ENCODE assay signal across 18 cellular contexts in the genomic region with DNA sequence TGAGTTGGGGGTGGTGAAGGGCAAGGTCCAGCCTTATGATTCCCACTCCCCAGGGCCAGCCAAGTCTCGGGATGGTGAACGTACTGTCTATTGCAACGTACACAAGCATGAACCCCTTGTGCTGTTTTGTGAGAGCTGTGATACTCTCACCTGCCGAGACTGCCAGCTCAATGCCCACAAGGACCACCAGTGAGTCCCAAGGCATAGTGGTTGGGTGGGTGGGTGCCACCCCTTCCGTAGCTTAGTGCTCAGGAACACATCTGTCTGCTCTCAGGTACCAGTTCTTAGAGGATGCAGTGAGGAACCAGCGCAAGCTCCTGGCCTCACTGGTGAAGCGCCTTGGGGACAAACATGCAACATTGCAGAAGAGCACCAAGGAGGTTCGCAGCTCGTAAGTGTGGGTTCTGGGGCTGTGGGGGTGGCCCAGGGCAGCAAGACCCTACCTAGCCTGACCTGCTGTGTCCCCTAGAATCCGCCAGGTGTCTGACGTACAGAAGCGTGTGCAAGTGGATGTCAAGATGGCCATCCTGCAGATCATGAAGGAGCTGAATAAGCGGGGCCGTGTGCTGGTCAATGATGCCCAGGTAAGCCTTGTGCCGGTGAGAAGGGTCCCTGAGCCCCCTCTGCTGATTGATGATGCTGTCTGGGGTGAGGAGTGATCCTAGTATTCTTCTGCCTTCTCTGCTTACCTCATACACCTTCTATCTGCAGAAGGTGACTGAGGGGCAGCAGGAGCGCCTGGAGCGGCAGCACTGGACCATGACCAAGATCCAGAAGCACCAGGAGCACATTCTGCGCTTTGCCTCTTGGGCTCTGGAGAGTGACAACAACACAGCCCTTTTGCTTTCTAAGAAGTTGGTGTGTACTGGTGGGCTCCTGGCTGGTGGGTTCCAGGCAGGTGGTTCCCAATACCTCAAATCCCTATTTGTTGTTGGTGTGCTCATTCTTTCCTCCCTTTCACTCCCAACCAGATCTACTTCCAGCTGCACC. TPM values are rescaled to one million over a fixed set of nuclear protein-coding genes. Genes with fewer than 3 reads are reported as not detected.
DNase-seq lines count a peak whose midpoint lies in the region; ATAC-seq, FAIRE-seq and TF ChIP-seq lines count a peak whose summit lies in the region.
"Had no signal": no experiment of that assay in that cellular context is flagged by ENCODE, and none has a peak within 500 bp of the region (broad histone marks: within the 10 kb centered on the region; RNA-seq: fewer than 3 reads in every experiment).

No MANE protein-coding gene starts in this region.

- in situ Hi-C loops in HepG2 (cut with HindIII; ENCODE audit: extremely low pct_ligation_motif_present, low pct_unique_long_range_greater_than_20kb) = no loop called here

- peaks cover 49% of the 10 kb centered on the region for H4K20me1 ChIP-seq in HepG2 (ENCODE audit: insufficient read depth, low read length)

- CTCF ChIA-PET in HepG2 (lab: Yijun Ruan, JAX; ENCODE audit: low intra/inter-chr PET ratio, low total read pairs) = no interaction called here

- H3K79me2 ChIP-seq in HepG2 (ENCODE audit: insufficient read depth, low read length) = peaks cover 38% of the 10 kb centered on the region

- peak overlapping the region; percentile 34; the same call in 1 of the 2 replicates for H3K4me2 ChIP-seq in HepG2 (ENCODE audit: low read depth, low read length)

- H3K27ac Mint-ChIP-seq in stimulated activated naive B cell treated with anti-CD40 and anti-IgM and Interleukin-4, amounts not matched to agents 10 μg/mL and 1 μg/mL and 100 μg/mL, for 72 hours = peak overlapping the region; percentile 51

- peaks cover 3% of the 10 kb centered on the region in 2 donors for H3K27me3 Mint-ChIP-seq in stimulated activated naive B cell treated with anti-CD40 and anti-IgM and Interleukin-4, amounts not matched to agents 10 μg/mL and 1 μg/mL and 100 μg/mL, for 72 hours

- POLR2A ChIA-PET in HepG2 (lab: Yijun Ruan, JAX) = interaction anchor here (0.9 kb wide), 1 partner anchor 28 kb away, joined by 3 read pairs; a partner anchor contains a TSS

- no peak for TF ChIP-seq RAD21 in HepG2 (CRISPR knock-in tag; IDR thresholded peaks at IDR 0.05)

- no peaks in the 10 kb centered on the region; a peak in 2 of 5 replicates for H3K27me3 ChIP-seq in HepG2 (ENCODE audit: control insufficient read depth in 1 of 2, insufficient read depth in 2 of 2, low read length in 2 of 2)
- H3K27me3 ChIP-seq in right lobe of liver = no peaks in the 10 kb centered on the region
- no peaks in the 10 kb centered on the region for H3K27me3 ChIP-seq in RWPE2 (ENCODE audit: insufficient read depth, poor library complexity, severe bottlenecking)

- no peak overlapping the region for H2AFZ ChIP-seq in HepG2 (ENCODE audit: low read length)

- 96% methylated on average over 8 of the region's 18 CpGs for WGBS in HepG2 (ENCODE audit: low lambda C conversion rate)
- WGBS in right lobe of liver (ENCODE audit: insufficient coverage, low coverage, low lambda C conversion rate, missing lambda C conversion rate) = 90% methylated on average over 5 of the region's 18 CpGs

- H3K9ac ChIP-seq in HepG2 (ENCODE audit: insufficient read depth, low read depth, low read length) = no peak overlapping the region

- H3K9me3 ChIP-seq in HepG2 (ENCODE audit: low read length) (no peaks in the 10 kb centered on the region), right lobe of liver (no peaks in the 10 kb centered on the region), RWPE2 (ENCODE audit: severe bottlenecking) (no peaks in the 10 kb centered on the region)

- peak in 1 of 2 experiments; percentile 29; a peak in 2 of 4 replicates for TF ChIP-seq POLR2A in HepG2 (IDR thresholded peaks at IDR 0.05; ENCODE audit: insufficient read depth in 1 of 2, low read depth in 2 of 2, low read length in 2 of 2)
- TF ChIP-seq POLR2A in right lobe of liver (IDR thresholded peaks at IDR 0.05) = no peak

- FAIRE-seq in HepG2 (lab: Jason Lieb, UNC) = no peak
- FAIRE-seq: GM18507, HTR-8/SVneo had no signal

- peaks cover 55 to 64% of the 10 kb centered on the region in 2 donors for H3K36me3 Mint-ChIP-seq in stimulated activated naive B cell treated with anti-CD40 and anti-IgM and Interleukin-4, amounts not matched to agents 10 μg/mL and 1 μg/mL and 100 μg/mL, for 72 hours

- no peak overlapping the region for H3K4me3 ChIP-seq in HepG2 (replicated peaks in 1 of 3; ENCODE audit: insufficient read depth in 1 of 3, low read depth in 2 of 3, low read length in 3 of 3)
- no peak overlapping the region for H3K4me3 ChIP-seq in right lobe of liver
- H3K4me3 ChIP-seq in RWPE2 (ENCODE audit: severe bottlenecking) = no peak overlapping the region
- peak overlapping the region; percentile 31 for H3K4me3 ChIP-seq in fibroblast of the aortic adventitia (ENCODE audit: low read depth, low read length)

- BruUV-seq in HepG2 (replicated peaks; lab: Mats Ljungman, UMichigan) = no TSS peak

- H3K27ac ChIP-seq in HepG2 (ENCODE audit: extremely low read length, insufficient read depth, low read length) (no peak overlapping the region), right lobe of liver (no peak overlapping the region), RWPE2 (ENCODE audit: poor library complexity, severe bottlenecking) (peak overlapping the region; percentile 80)

- TF ChIP-seq CTCF in HepG2 (CRISPR knock-in tag; IDR thresholded peaks at IDR 0.05) (no peak), right lobe of liver (IDR thresholded peaks at IDR 0.05) (no peak), RWPE2 (IDR thresholded peaks at IDR 0.05; ENCODE audit: poor library complexity, severe bottlenecking) (no peak), fibroblast of the aortic adventitia (IDR thresholded peaks at IDR 0.05; ENCODE audit: insufficient read depth, low read length) (no peak)

- DNase-seq in HepG2 (ENCODE audit: low spot score) = no peak
- DNase-seq in right lobe of liver = no peak
- DNase-seq in RWPE2 (ENCODE audit: low spot score) = no peak
- DNase-seq in fibroblast of the aortic adventitia (ENCODE audit: low read depth) = no peak
- no peak for DNase-seq in stimulated activated naive B cell treated with anti-CD40 and anti-IgM and Interleukin-4, amounts not matched to agents 10 μg/mL and 1 μg/mL and 100 μg/mL, for 72 hours
- no peak for DNase-seq in AG20443 (ENCODE audit: low spot score)
- DNase-seq in MV-4-11 (lab: John Stamatoyannopoulos, UW) = no peak
- DNase-seq: activated CD4-positive, alpha-beta T cell treated with anti-CD3 and anti-CD28 coated beads, Interleukin-2, amount 50 U/mL, for 48 hours; C1 segment of cervical spinal cord; cortex of kidney; H7; NCI-H1417; NCI-H510A treated with DMSO at 0.1 percent for 48 hours; retina; RPMI8226 had no signal

- H3K36me3 ChIP-seq in HepG2 (replicated peaks in 1 of 2; ENCODE audit: control insufficient read depth in 1 of 2, insufficient read depth in 2 of 2, low read length in 2 of 2) (peaks cover 35 to 66% of the 10 kb centered on the region in 2 experiments), right lobe of liver (peaks cover 17 to 56% (median 39%) of the 10 kb centered on the region in 4 donors), RWPE2 (ENCODE audit: low read depth) (peaks cover 75% of the 10 kb centered on the region)

- intact Hi-C loops in HepG2 (cut with micrococcal nuclease; ENCODE audit: unreplicated experiment) (no loop called here), right lobe of liver (cut with DNase I) (no loop called here)

- peaks cover 24% of the 10 kb centered on the region for H3K4me1 ChIP-seq in HepG2 (ENCODE audit: insufficient read depth, low read length)
- H3K4me1 ChIP-seq in right lobe of liver = peaks cover 0 to 15% (median 7%) of the 10 kb centered on the region in 4 donors
- H3K4me1 ChIP-seq in RWPE2 (ENCODE audit: insufficient read depth, poor library complexity, severe bottlenecking) = peaks cover 5% of the 10 kb centered on the region

- no peak overlapping the region for H3K4me3 Mint-ChIP-seq in stimulated activated naive B cell treated with anti-CD40 and anti-IgM and Interleukin-4, amounts not matched to agents 10 μg/mL and 1 μg/mL and 100 μg/mL, for 72 hours

- no peaks in the 10 kb centered on the region for H3K9me3 Mint-ChIP-seq in stimulated activated naive B cell treated with anti-CD40 and anti-IgM and Interleukin-4, amounts not matched to agents 10 μg/mL and 1 μg/mL and 100 μg/mL, for 72 hours

- H3K4me1 Mint-ChIP-seq in stimulated activated naive B cell treated with anti-CD40 and anti-IgM and Interleukin-4, amounts not matched to agents 10 μg/mL and 1 μg/mL and 100 μg/mL, for 72 hours = peaks cover 41 to 62% of the 10 kb centered on the region in 2 donors

- TF ChIP-seq EP300 in HepG2 (IDR thresholded peaks at IDR 0.05; ENCODE audit: low read depth in 2 of 2, low read length in 2 of 2) = no peak
- TF ChIP-seq EP300 in HepG2 (CRISPR knock-in tag; IDR thresholded peaks at IDR 0.05; ENCODE audit: borderline replicate concordance) = no peak

- ATAC-seq in HepG2 (no peak), right lobe of liver (no peak), RWPE2 (ENCODE audit: low read depth) (no peak), GM18502 (IDR thresholded peaks at IDR 0.05; ENCODE audit: poor library complexity, unreplicated experiment) (no peak)
- no peak for ATAC-seq in stimulated activated naive B cell treated with anti-CD40 and anti-IgM and Interleukin-4, amounts not matched to agents 10 μg/mL and 1 μg/mL and 100 μg/mL, for 72 hours (replicated peaks)

RNA-seq across cellular contexts. Expression of a gene that starts 3.8 kb away (rescaled TPM):
- total RNA-seq in HepG2 (2016; rRNA removed; fragmentation: Illumina TruSeq; extraction: Trizol) = 302 and 361 TPM in 2 replicates
- total RNA-seq in HepG2 (2016; cell fraction: cytosol; rRNA removed; fragmentation: Illumina TruSeq; extraction: Trizol; ENCODE audit: low read depth) = 29.3 and 34.8 TPM in 2 replicates
- 282 and 373 TPM in 2 replicates for total RNA-seq in HepG2 (2016; cell fraction: insoluble cytoplasmic fraction; rRNA removed; fragmentation: Illumina TruSeq; extraction: Trizol)
- 118 and 119 TPM in 2 replicates for total RNA-seq in HepG2 (2016; cell fraction: membrane; rRNA removed; fragmentation: Illumina TruSeq; extraction: Trizol)
- total RNA-seq in HepG2 (2016; cell fraction: nucleus; rRNA removed; fragmentation: Illumina TruSeq; extraction: Trizol) = 266 and 307 TPM in 2 replicates
- 439 and 461 TPM in 2 replicates for polyA plus RNA-seq in HepG2 (2011; rRNA removed)
- 192 and 284 TPM in 2 replicates for polyA plus RNA-seq in HepG2 (2011; cell fraction: cytosol; rRNA removed)
- polyA plus RNA-seq in HepG2 (2011; cell fraction: nucleus; rRNA removed) = 913 and 1,149 TPM in 2 replicates
- 400 and 525 TPM in 2 replicates for polyA plus RNA-seq in HepG2 (2012)
- 31.8 and 43.0 TPM in 2 replicates for polyA plus RNA-seq in HepG2 (2016; cell fraction: cytosol; fragmentation: Illumina TruSeq; extraction: Trizol; ENCODE audit: low read depth)
- polyA plus RNA-seq in HepG2 (2016; cell fraction: insoluble cytoplasmic fraction; fragmentation: Illumina TruSeq; extraction: Trizol; ENCODE audit: low read depth) = 296 and 460 TPM in 2 replicates
- 94.7 and 105 TPM in 2 replicates for polyA plus RNA-seq in HepG2 (2016; cell fraction: membrane; fragmentation: Illumina TruSeq; extraction: Trizol; ENCODE audit: low read depth)
- polyA plus RNA-seq in HepG2 (2016; cell fraction: nucleus; fragmentation: Illumina TruSeq; extraction: Trizol; ENCODE audit: insufficient read depth, low read depth) = 574 and 592 TPM in 2 replicates
- polyA minus RNA-seq in HepG2 (2011; rRNA and poly(A)+ RNA removed; ENCODE audit: low replicate concordance) = 1,983 and 2,170 TPM in 2 replicates
- 465 and 488 TPM in 2 replicates for polyA minus RNA-seq in HepG2 (2011; cell fraction: cytosol; rRNA and poly(A)+ RNA removed)
- 351 and 419 TPM in 2 replicates for polyA minus RNA-seq in HepG2 (2011; cell fraction: nucleus; rRNA and poly(A)+ RNA removed)
- total RNA-seq in right lobe of liver = 100 to 1,000 TPM in 3 of 6 experiments, 10 to 100 TPM in 3; 75.4 to 106 (median 94.7) TPM
- 233 and 474 TPM in 2 replicates for total RNA-seq in fibroblast of the aortic adventitia (ENCODE audit: low replicate concordance)

RNA-seq across cellular contexts. Expression of a gene that starts 7.3 kb away (rescaled TPM):
- total RNA-seq in HepG2 (2016; rRNA removed; fragmentation: Illumina TruSeq; extraction: Trizol) (55.0 and 70.9 TPM in 2 replicates), right lobe of liver (10 to 100 TPM; 62.1 to 90.9 (median 70.7) TPM), fibroblast of the aortic adventitia (ENCODE audit: low replicate concordance) (109 and 239 TPM in 2 replicates)
- 45.6 and 61.8 TPM in 2 replicates for total RNA-seq in HepG2 (2016; cell fraction: cytosol; rRNA removed; fragmentation: Illumina TruSeq; extraction: Trizol; ENCODE audit: low read depth)
- total RNA-seq in HepG2 (2016; cell fraction: insoluble cytoplasmic fraction; rRNA removed; fragmentation: Illumina TruSeq; extraction: Trizol) = 56.2 and 72.4 TPM in 2 replicates
- total RNA-seq in HepG2 (2016; cell fraction: membrane; rRNA removed; fragmentation: Illumina TruSeq; extraction: Trizol) = 35.3 and 50.0 TPM in 2 replicates
- total RNA-seq in HepG2 (2016; cell fraction: nucleus; rRNA removed; fragmentation: Illumina TruSeq; extraction: Trizol) = 22.1 and 25.7 TPM in 2 replicates
- polyA plus RNA-seq in HepG2 (2011; rRNA removed) = 49.7 and 51.4 TPM in 2 replicates
- 61.9 and 66.7 TPM in 2 replicates for polyA plus RNA-seq in HepG2 (2011; cell fraction: cytosol; rRNA removed)
- polyA plus RNA-seq in HepG2 (2011; cell fraction: nucleus; rRNA removed) = 108 and 113 TPM in 2 replicates
- 41.7 and 46.0 TPM in 2 replicates for polyA plus RNA-seq in HepG2 (2012)
- 56.7 and 73.4 TPM in 2 replicates for polyA plus RNA-seq in HepG2 (2016; cell fraction: cytosol; fragmentation: Illumina TruSeq; extraction: Trizol; ENCODE audit: low read depth)
- polyA plus RNA-seq in HepG2 (2016; cell fraction: insoluble cytoplasmic fraction; fragmentation: Illumina TruSeq; extraction: Trizol; ENCODE audit: low read depth) = 88.0 and 94.2 TPM in 2 replicates
- polyA plus RNA-seq in HepG2 (2016; cell fraction: membrane; fragmentation: Illumina TruSeq; extraction: Trizol; ENCODE audit: low read depth) = 38.7 and 48.0 TPM in 2 replicates
- polyA plus RNA-seq in HepG2 (2016; cell fraction: nucleus; fragmentation: Illumina TruSeq; extraction: Trizol; ENCODE audit: insufficient read depth, low read depth) = 55.6 and 56.2 TPM in 2 replicates
- polyA minus RNA-seq in HepG2 (2011; rRNA and poly(A)+ RNA removed; ENCODE audit: low replicate concordance) = 46.3 and 131 TPM in 2 replicates
- polyA minus RNA-seq in HepG2 (2011; cell fraction: cytosol; rRNA and poly(A)+ RNA removed) = 25.4 and 27.7 TPM in 2 replicates
- 21.0 and 24.5 TPM in 2 replicates for polyA minus RNA-seq in HepG2 (2011; cell fraction: nucleus; rRNA and poly(A)+ RNA removed)

RNA-seq across cellular contexts. Expression of a gene that starts 10.8 kb away (rescaled TPM):
- total RNA-seq in HepG2 (2016; rRNA removed; fragmentation: Illumina TruSeq; extraction: Trizol) = 29.5 and 36.2 TPM in 2 replicates
- 14.2 and 15.5 TPM in 2 replicates for total RNA-seq in HepG2 (2016; cell fraction: cytosol; rRNA removed; fragmentation: Illumina TruSeq; extraction: Trizol; ENCODE audit: low read depth)
- total RNA-seq in HepG2 (2016; cell fraction: insoluble cytoplasmic fraction; rRNA removed; fragmentation: Illumina TruSeq; extraction: Trizol) = 25.4 and 36.1 TPM in 2 replicates
- total RNA-seq in HepG2 (2016; cell fraction: membrane; rRNA removed; fragmentation: Illumina TruSeq; extraction: Trizol) = 26.0 and 30.0 TPM in 2 replicates
- total RNA-seq in HepG2 (2016; cell fraction: nucleus; rRNA removed; fragmentation: Illumina TruSeq; extraction: Trizol) = 14.4 and 19.6 TPM in 2 replicates
- polyA plus RNA-seq in HepG2 (2011; rRNA removed) = 50.3 and 55.5 TPM in 2 replicates
- polyA plus RNA-seq in HepG2 (2011; cell fraction: cytosol; rRNA removed) = 32.0 and 34.7 TPM in 2 replicates
- polyA plus RNA-seq in HepG2 (2011; cell fraction: nucleus; rRNA removed) = 59.9 and 61.9 TPM in 2 replicates
- polyA plus RNA-seq in HepG2 (2012) = 47.3 and 47.7 TPM in 2 replicates
- polyA plus RNA-seq in HepG2 (2016; cell fraction: cytosol; fragmentation: Illumina TruSeq; extraction: Trizol; ENCODE audit: low read depth) = 22.8 and 27.9 TPM in 2 replicates
- 54.2 and 62.5 TPM in 2 replicates for polyA plus RNA-seq in HepG2 (2016; cell fraction: insoluble cytoplasmic fraction; fragmentation: Illumina TruSeq; extraction: Trizol; ENCODE audit: low read depth)
- 30.4 and 40.6 TPM in 2 replicates for polyA plus RNA-seq in HepG2 (2016; cell fraction: membrane; fragmentation: Illumina TruSeq; extraction: Trizol; ENCODE audit: low read depth)
- 53.2 and 66.7 TPM in 2 replicates for polyA plus RNA-seq in HepG2 (2016; cell fraction: nucleus; fragmentation: Illumina TruSeq; extraction: Trizol; ENCODE audit: insufficient read depth, low read depth)
- polyA minus RNA-seq in HepG2 (2011; rRNA and poly(A)+ RNA removed; ENCODE audit: low replicate concordance) = 39.7 and 154 TPM in 2 replicates
- polyA minus RNA-seq in HepG2 (2011; cell fraction: cytosol; rRNA and poly(A)+ RNA removed) = 26.9 and 27.3 TPM in 2 replicates
- polyA minus RNA-seq in HepG2 (2011; cell fraction: nucleus; rRNA and poly(A)+ RNA removed) = 20.8 and 23.0 TPM in 2 replicates
- total RNA-seq in right lobe of liver = 10 to 100 TPM; 16.0 to 23.5 (median 20.7) TPM
- 36.8 and 55.1 TPM in 2 replicates for total RNA-seq in fibroblast of the aortic adventitia (ENCODE audit: low replicate concordance)

RNA-seq across cellular contexts. Expression of a gene that starts 25.5 kb away (rescaled TPM):
- 1.3 and 3.1 TPM in 2 replicates for total RNA-seq in HepG2 (2016; rRNA removed; fragmentation: Illumina TruSeq; extraction: Trizol)
- total RNA-seq in HepG2 (2016; cell fraction: cytosol; rRNA removed; fragmentation: Illumina TruSeq; extraction: Trizol; ENCODE audit: low read depth) = 0.97 and 1.1 TPM in 2 replicates
- total RNA-seq in HepG2 (2016; cell fraction: insoluble cytoplasmic fraction; rRNA removed; fragmentation: Illumina TruSeq; extraction: Trizol) = 1.0 and 3.4 TPM in 2 replicates
- 1.1 and 1.4 TPM in 2 replicates for total RNA-seq in HepG2 (2016; cell fraction: membrane; rRNA removed; fragmentation: Illumina TruSeq; extraction: Trizol)
- total RNA-seq in HepG2 (2016; cell fraction: nucleus; rRNA removed; fragmentation: Illumina TruSeq; extraction: Trizol) = 3.8 and 4.3 TPM in 2 replicates
- 8.1 and 10.0 TPM in 2 replicates for polyA plus RNA-seq in HepG2 (2011; rRNA removed)
- 3.4 and 6.6 TPM in 2 replicates for polyA plus RNA-seq in HepG2 (2011; cell fraction: cytosol; rRNA removed)
- polyA plus RNA-seq in HepG2 (2011; cell fraction: nucleus; rRNA removed) = 73.5 and 84.6 TPM in 2 replicates
- polyA plus RNA-seq in HepG2 (2012) = 4.8 and 6.6 TPM in 2 replicates
- 0.12 and 0.23 TPM in 2 replicates for polyA plus RNA-seq in HepG2 (2016; cell fraction: cytosol; fragmentation: Illumina TruSeq; extraction: Trizol; ENCODE audit: low read depth)
- polyA plus RNA-seq in HepG2 (2016; cell fraction: insoluble cytoplasmic fraction; fragmentation: Illumina TruSeq; extraction: Trizol; ENCODE audit: low read depth) = 1.3 and 1.5 TPM in 2 replicates
- polyA plus RNA-seq in HepG2 (2016; cell fraction: membrane; fragmentation: Illumina TruSeq; extraction: Trizol; ENCODE audit: low read depth) = 0.18 and 0.57 TPM in 2 replicates
- 15.9 and 16.0 TPM in 2 replicates for polyA plus RNA-seq in HepG2 (2016; cell fraction: nucleus; fragmentation: Illumina TruSeq; extraction: Trizol; ENCODE audit: insufficient read depth, low read depth)
- 12.8 and 32.3 TPM in 2 replicates for polyA minus RNA-seq in HepG2 (2011; rRNA and poly(A)+ RNA removed; ENCODE audit: low replicate concordance)
- 1.9 and 3.2 TPM in 2 replicates for polyA minus RNA-seq in HepG2 (2011; cell fraction: cytosol; rRNA and poly(A)+ RNA removed)
- polyA minus RNA-seq in HepG2 (2011; cell fraction: nucleus; rRNA and poly(A)+ RNA removed) = 11.1 and 11.8 TPM in 2 replicates
- 10 to 100 TPM in 5 of 6 experiments, 1 to 10 TPM in 1; 8.2 to 19.9 (median 14.1) TPM for total RNA-seq in right lobe of liver
- total RNA-seq in fibroblast of the aortic adventitia (ENCODE audit: low replicate concordance) = 15.5 and 21.1 TPM in 2 replicates

RNA-seq across cellular contexts. Expression of a gene that starts 28.0 kb away (rescaled TPM):
- total RNA-seq in HepG2 (2016; rRNA removed; fragmentation: Illumina TruSeq; extraction: Trizol) (2.0 and 3.7 TPM in 2 replicates), right lobe of liver (1 to 10 TPM; 3.5 to 4.8 (median 4.3) TPM), fibroblast of the aortic adventitia (ENCODE audit: low replicate concordance) (9.2 and 9.9 TPM in 2 replicates)
- 1.0 and 1.1 TPM in 2 replicates for total RNA-seq in HepG2 (2016; cell fraction: cytosol; rRNA removed; fragmentation: Illumina TruSeq; extraction: Trizol; ENCODE audit: low read depth)
- 1.9 and 3.8 TPM in 2 replicates for total RNA-seq in HepG2 (2016; cell fraction: insoluble cytoplasmic fraction; rRNA removed; fragmentation: Illumina TruSeq; extraction: Trizol)
- total RNA-seq in HepG2 (2016; cell fraction: membrane; rRNA removed; fragmentation: Illumina TruSeq; extraction: Trizol) = 2.8 TPM in 2 replicates
- total RNA-seq in HepG2 (2016; cell fraction: nucleus; rRNA removed; fragmentation: Illumina TruSeq; extraction: Trizol) = 2.7 and 3.4 TPM in 2 replicates
- 3.0 and 3.2 TPM in 2 replicates for polyA plus RNA-seq in HepG2 (2011; rRNA removed)
- polyA plus RNA-seq in HepG2 (2011; cell fraction: cytosol; rRNA removed) = 1.7 and 2.6 TPM in 2 replicates
- 10.2 and 12.2 TPM in 2 replicates for polyA plus RNA-seq in HepG2 (2011; cell fraction: nucleus; rRNA removed)
- 2.7 and 4.2 TPM in 2 replicates for polyA plus RNA-seq in HepG2 (2012)
- polyA plus RNA-seq in HepG2 (2016; cell fraction: cytosol; fragmentation: Illumina TruSeq; extraction: Trizol; ENCODE audit: low read depth) = 0.78 and 0.83 TPM in 2 replicates
- polyA plus RNA-seq in HepG2 (2016; cell fraction: insoluble cytoplasmic fraction; fragmentation: Illumina TruSeq; extraction: Trizol; ENCODE audit: low read depth) = 3.5 and 3.8 TPM in 2 replicates
- polyA plus RNA-seq in HepG2 (2016; cell fraction: membrane; fragmentation: Illumina TruSeq; extraction: Trizol; ENCODE audit: low read depth) = 2.0 and 2.4 TPM in 2 replicates
- polyA plus RNA-seq in HepG2 (2016; cell fraction: nucleus; fragmentation: Illumina TruSeq; extraction: Trizol; ENCODE audit: insufficient read depth, low read depth) = 6.2 and 6.8 TPM in 2 replicates
- polyA minus RNA-seq in HepG2 (2011; rRNA and poly(A)+ RNA removed; ENCODE audit: low replicate concordance) = 6.6 and 8.8 TPM in 2 replicates
- polyA minus RNA-seq in HepG2 (2011; cell fraction: cytosol; rRNA and poly(A)+ RNA removed) = 2.9 and 3.8 TPM in 2 replicates
- 7.0 and 7.3 TPM in 2 replicates for polyA minus RNA-seq in HepG2 (2011; cell fraction: nucleus; rRNA and poly(A)+ RNA removed)
